22 cellular contexts compared by ENCODE assay signal in the genomic region with DNA sequence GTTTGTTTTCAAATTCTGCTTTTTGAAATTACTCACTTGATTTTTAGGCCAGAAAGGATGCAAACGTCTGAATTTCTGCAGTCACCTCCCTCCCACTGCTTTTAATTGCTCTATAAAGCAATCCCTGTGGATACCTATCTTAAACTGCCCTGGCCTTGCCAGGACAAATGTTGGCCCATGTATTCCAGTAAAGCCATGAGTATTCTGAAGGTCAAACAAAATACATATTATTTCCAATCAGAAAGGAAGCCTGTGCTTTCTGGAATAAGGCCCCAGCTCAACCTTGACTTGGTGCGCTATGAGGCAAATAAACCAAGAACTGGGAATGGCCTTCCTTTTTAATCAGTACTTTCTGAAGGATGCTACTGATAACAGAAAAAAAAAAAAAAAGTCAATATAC.
DNase-seq lines count a peak whose midpoint lies in the region; ATAC-seq and TF ChIP-seq lines count a peak whose summit lies in the region.
"Had no signal": no experiment of that assay in that cellular context is flagged by ENCODE, and none has a peak within 500 bp of the region (broad histone marks: within the 10 kb centered on the region; RNA-seq: fewer than 3 reads in every experiment).

No MANE protein-coding gene starts in this region.

- no peaks in the 10 kb centered on the region for H3K36me3 Mint-ChIP-seq in neural progenitor cell

- no peaks in the 10 kb centered on the region for H4K20me1 ChIP-seq in neural progenitor cell (ENCODE audit: low read depth)

- no peak overlapping the region for H3K27ac Mint-ChIP-seq in neural progenitor cell
- H3K27ac Mint-ChIP-seq: activated CD4-positive, alpha-beta T cell treated with anti-CD3 and anti-CD28 coated beads, Interleukin-2, amount 10 ng/mL, durations not matched to agents 7 days and 5 days had no signal

- H3K4me3 ChIP-seq in right cardiac atrium (ENCODE audit: low read length) (no peak overlapping the region), neural progenitor cell (no peak overlapping the region), suprapubic skin (no peak overlapping the region)
- H3K4me3 ChIP-seq: dorsolateral prefrontal cortex had no signal

- no peak for DNase-seq in right cardiac atrium
- DNase-seq in neural progenitor cell (ENCODE audit: low spot score): no peak
- no peak for DNase-seq in suprapubic skin (ENCODE audit: low spot score in 2 of 2)
- no peak for DNase-seq in dermis blood vessel endothelial cell
- DNase-seq in activated naive CD4-positive, alpha-beta T cell (lab: John Stamatoyannopoulos, UW): no peak
- no peak for DNase-seq in stimulated activated naive CD8-positive, alpha-beta T cell treated with anti-CD3 and anti-CD28 coated beads, Interleukin-15, Interleukin-2, amounts not matched to agents 100 U/mL and 50 U/mL, for 24 hours
- DNase-seq: activated CD4-positive, alpha-beta T cell treated with anti-CD3 and anti-CD28 coated beads, Interleukin-2, amount 10 ng/mL, durations not matched to agents 7 days and 5 days; activated CD8-positive, alpha-beta memory T cell treated with anti-CD3 and anti-CD28 coated beads, Interleukin-2, amount 50 U/mL, for 48 hours; activated effector memory CD4-positive, alpha-beta T cell treated with anti-CD3 and anti-CD28 coated beads, Interleukin-2, amount 50 U/mL, for 16 hours; caudate nucleus; CD8-positive, alpha-beta memory T cell; DMS79; dorsolateral prefrontal cortex; KBM-7; left cardiac atrium; NCI-H2081 treated with DMSO at 0.1 percent for 48 hours; NCI-H524; occipital lobe; stimulated activated CD4-positive, alpha-beta T cell treated with anti-CD3 and anti-CD28 coated beads, Interleukin-4, amount 100 ng/mL, for 24 hours had no signal

- H3K4me3 Mint-ChIP-seq in neural progenitor cell: no peak overlapping the region
- H3K4me3 Mint-ChIP-seq: activated CD4-positive, alpha-beta T cell treated with anti-CD3 and anti-CD28 coated beads, Interleukin-2, amount 10 ng/mL, durations not matched to agents 7 days and 5 days; CD8-positive, alpha-beta memory T cell had no signal

- 52% methylated on average over 2 of the region's 2 CpGs for WGBS in right cardiac atrium
- WGBS in suprapubic skin: 56% methylated on average over 2 of the region's 2 CpGs

- H3K36me3 ChIP-seq in neural progenitor cell: no peaks in the 10 kb centered on the region
- no peaks in the 10 kb centered on the region for H3K36me3 ChIP-seq in suprapubic skin

- H3K27me3 ChIP-seq in right cardiac atrium (ENCODE audit: control insufficient read depth, insufficient read depth): no peaks in the 10 kb centered on the region
- no peaks in the 10 kb centered on the region for H3K27me3 ChIP-seq in neural progenitor cell
- H3K27me3 ChIP-seq in suprapubic skin: no peaks in the 10 kb centered on the region

- H3K79me2 ChIP-seq in neural progenitor cell (ENCODE audit: low read depth): no peaks in the 10 kb centered on the region

- no peaks in the 10 kb centered on the region for H3K9me3 ChIP-seq in right cardiac atrium (ENCODE audit: control insufficient read depth, low read length)
- no peaks in the 10 kb centered on the region for H3K9me3 ChIP-seq in neural progenitor cell (ENCODE audit: low read depth)
- no peaks in the 10 kb centered on the region for H3K9me3 ChIP-seq in suprapubic skin

- no peak for TF ChIP-seq POLR2A in suprapubic skin (IDR thresholded peaks at IDR 0.05)

- H3K27ac ChIP-seq in VCaP (0 out of 2 replicates have a peak overlapping the region, but pooled peaks have one; percentile 3), right cardiac atrium (ENCODE audit: low read length) (peak overlapping the region; percentile 51), neural progenitor cell (peak overlapping the region; percentile 5), suprapubic skin (peak overlapping the region; percentile 52)
- H3K27ac ChIP-seq: epithelial cell of prostate had no signal

- ATAC-seq in right cardiac atrium (peak; percentile 58 to 62), GM21367 (IDR thresholded peaks at IDR 0.05; ENCODE audit: unreplicated experiment) (no peak)
- ATAC-seq in stimulated activated naive CD8-positive, alpha-beta T cell treated with anti-CD3 and anti-CD28 coated beads, Interleukin-15, Interleukin-2, amounts not matched to agents 100 U/mL and 50 U/mL, for 24 hours: no peak

- H3K4me1 Mint-ChIP-seq in neural progenitor cell: peaks cover 30% of the 10 kb centered on the region

- no peak overlapping the region for H2AFZ ChIP-seq in neural progenitor cell (replicated peaks)

- no peak overlapping the region for H3K9ac ChIP-seq in neural progenitor cell

- H3K4me1 ChIP-seq in right cardiac atrium (ENCODE audit: control insufficient read depth, insufficient read depth, low read length): peaks cover 11% of the 10 kb centered on the region
- peaks cover 20% of the 10 kb centered on the region for H3K4me1 ChIP-seq in neural progenitor cell
- H3K4me1 ChIP-seq in suprapubic skin: peaks cover 66% of the 10 kb centered on the region

- no peak for TF ChIP-seq EP300 in suprapubic skin (IDR thresholded peaks at IDR 0.05)

- H3K9me3 Mint-ChIP-seq in neural progenitor cell: no peaks in the 10 kb centered on the region
- H3K9me3 Mint-ChIP-seq: activated CD4-positive, alpha-beta T cell treated with anti-CD3 and anti-CD28 coated beads, Interleukin-2, amount 10 ng/mL, durations not matched to agents 7 days and 5 days; CD8-positive, alpha-beta memory T cell had no signal

- TF ChIP-seq CTCF in VCaP (conservative IDR thresholded peaks at IDR 0.05): no peak
- no peak for TF ChIP-seq CTCF in neural progenitor cell (IDR thresholded peaks at IDR 0.05)
- no peak for TF ChIP-seq CTCF in suprapubic skin (IDR thresholded peaks at IDR 0.05)

- H3K4me2 ChIP-seq in neural progenitor cell: no peak overlapping the region

- H3K27me3 Mint-ChIP-seq in neural progenitor cell (ENCODE audit: insufficient read depth, low read depth): peaks cover 2% of the 10 kb centered on the region
- H3K27me3 Mint-ChIP-seq: activated CD4-positive, alpha-beta T cell treated with anti-CD3 and anti-CD28 coated beads, Interleukin-2, amount 10 ng/mL, durations not matched to agents 7 days and 5 days; CD8-positive, alpha-beta memory T cell had no signal

- intact Hi-C loops in right cardiac atrium (cut with DNase I): no loop called here

- no peaks in the 10 kb centered on the region for H3F3A ChIP-seq in neural progenitor cell (ENCODE audit: low read depth)

Comparison
In these comparisons a context has a peak if more than half of its experiments do, and no peak if none do; other contexts are left out.
1. ATAC-seq: peak in right cardiac atrium (2 of 2); none in GM21367 (single experiment) and stimulated activated naive CD8-positive, alpha-beta T cell treated with anti-CD3 and anti-CD28 coated beads, Interleukin-15, Interleukin-2, amounts not matched to agents 100 U/mL and 50 U/mL, for 24 hours (single experiment).
2. Peak in every context shown above with its lines, with median percentiles within 50 percentile points of each other: H3K27ac ChIP-seq.